ENCODE assay signal across 7 cellular contexts in the genomic region with DNA sequence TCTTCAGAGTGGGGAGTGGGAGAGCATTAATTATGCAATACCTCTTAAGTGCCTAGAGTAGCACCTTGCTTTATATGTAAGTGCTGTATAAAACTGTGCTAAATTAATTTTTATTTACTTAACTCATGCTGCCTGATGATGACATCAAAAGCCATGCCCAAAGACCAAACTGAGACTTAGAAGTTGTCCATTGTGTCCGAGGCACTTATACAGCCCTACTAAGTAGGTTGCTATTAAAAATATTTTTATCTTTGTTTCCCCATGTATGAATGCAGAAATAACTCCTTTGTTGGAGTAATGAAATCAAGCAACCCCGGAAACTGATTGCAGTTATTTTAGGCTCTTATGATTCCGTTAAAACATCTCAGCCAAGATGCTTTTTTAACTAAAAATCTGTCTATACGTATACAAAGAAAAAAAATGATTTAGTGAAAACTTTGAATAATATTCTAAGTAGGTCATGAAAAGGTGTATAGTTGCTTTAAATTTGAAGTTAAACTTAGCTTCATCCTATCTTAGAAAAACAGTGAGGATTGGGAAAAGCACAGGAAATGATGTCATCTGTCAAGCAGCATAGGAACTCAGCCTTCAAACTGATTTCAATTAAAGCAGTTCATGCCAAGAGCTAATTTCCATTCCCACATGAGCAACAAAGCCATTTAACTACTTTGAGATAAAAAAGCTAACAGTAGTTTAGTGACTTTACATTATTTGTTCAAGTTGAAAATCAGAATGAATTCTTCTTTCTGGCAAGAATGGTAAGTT. TPM values are rescaled to one million over a fixed set of nuclear protein-coding genes. Genes with fewer than 3 reads are reported as not detected.
DNase-seq lines count a peak whose midpoint lies in the region; ATAC-seq and TF ChIP-seq lines count a peak whose summit lies in the region.

No MANE protein-coding gene starts in this region.

- ATAC-seq in thoracic aorta (ENCODE audit: insufficient number of reproducible peaks, low FRiP score, low read depth), result peak; percentile 67
- ATAC-seq in upper lobe of right lung, result no peak

- H3K9me3 ChIP-seq in thoracic aorta, result no peaks in the 10 kb centered on the region
- no peaks in the 10 kb centered on the region for H3K9me3 ChIP-seq in upper lobe of right lung

- peaks cover 5% of the 10 kb centered on the region for H3K36me3 ChIP-seq in thoracic aorta
- H3K36me3 ChIP-seq in upper lobe of right lung, result no peaks in the 10 kb centered on the region
- no peaks in the 10 kb centered on the region for H3K36me3 ChIP-seq in H7 (replicated peaks; ENCODE audit: control insufficient read depth, insufficient read depth, low read length)

- intact Hi-C loops in upper lobe of right lung (cut with DNase I), result no loop called here

- H3K27me3 ChIP-seq in thoracic aorta (replicated peaks; ENCODE audit: insufficient read depth), result no peaks in the 10 kb centered on the region
- no peaks in the 10 kb centered on the region for H3K27me3 ChIP-seq in upper lobe of right lung
- no peaks in the 10 kb centered on the region for H3K27me3 ChIP-seq in H7 (ENCODE audit: control insufficient read depth, insufficient read depth, low read length)

- H3K27ac ChIP-seq in coronary artery (peak overlapping the region; percentile 43 to 65), thoracic aorta (peak overlapping the region; percentile 68 to 83), upper lobe of right lung (no peak overlapping the region)

- H3K4me3 ChIP-seq in coronary artery (no peak overlapping the region), thoracic aorta (peak overlapping the region; percentile 52), upper lobe of right lung (no peak overlapping the region), H7 (ENCODE audit: insufficient read depth, low read depth, low read length) (no peak overlapping the region)

- TF ChIP-seq CTCF in coronary artery (IDR thresholded peaks at IDR 0.05) (no peak), thoracic aorta (IDR thresholded peaks at IDR 0.05) (no peak), upper lobe of right lung (IDR thresholded peaks at IDR 0.05) (no peak)

- H3K4me1 ChIP-seq in thoracic aorta (ENCODE audit: control insufficient read depth in 1 of 2, low read depth in 2 of 2) (peaks cover 21 to 44% of the 10 kb centered on the region in 2 donors), upper lobe of right lung (peaks cover 6% of the 10 kb centered on the region)

- peak; percentile 79 for DNase-seq in M059J (ENCODE audit: low read depth)
- DNase-seq in coronary artery (ENCODE audit: low spot score), result no peak
- DNase-seq in kidney tubule cell (ENCODE audit: low spot score), result peak; percentile 44
- no peak for DNase-seq in thoracic aorta (ENCODE audit: low spot score)
- no peak for DNase-seq in upper lobe of right lung
- DNase-seq in CD1c-positive myeloid dendritic cell (ENCODE audit: extremely low spot score), result no peak
- DNase-seq in H7, result no peak

RNA-seq across cellular contexts. Expression of a gene that starts 43.0 kb away (rescaled TPM):
- total RNA-seq in M059J (2014; rRNA removed; shearing (Covaris generic)), result 67.8 and 123 TPM in 2 replicates
- total RNA-seq in thoracic aorta (100 to 1,000 TPM; 258 to 300 TPM), upper lobe of right lung (46.9 TPM)
- total RNA-seq in H7 (2014; rRNA removed; shearing (Covaris generic)), result 3.9 and 5.5 TPM in 2 replicates

Comparison
In these comparisons a context has a peak if more than half of its experiments do, and no peak if none do; other contexts are left out.
1. DNase-seq: peak in M059J (single experiment) and kidney tubule cell (single experiment); none in coronary artery (single experiment), thoracic aorta (single experiment), upper lobe of right lung (single experiment), CD1c-positive myeloid dendritic cell (single experiment) and H7 (single experiment).